Comparison of ENCODE assay signal across 1 cellular context in genomic region chr9:111661802-111662491, GRCh38.
TF ChIP-seq lines count a peak whose summit lies in the region.

No MANE protein-coding gene starts in this region.

TF ChIP-seq in SK-N-SH treated with all-trans-retinoic acid at 6 μM for 48 hours, 23 proteins besides CTCF, POLR2A, EP300 and RAD21 (continued from another document):
- TF ChIP-seq TSHZ2 (CRISPR knock-in tag; IDR thresholded peaks at IDR 0.05) = no peak
- no peak for TF ChIP-seq ARNTL (CRISPR knock-in tag; IDR thresholded peaks at IDR 0.05; ENCODE audit: borderline replicate concordance, low read depth)
- TF ChIP-seq GLIS3 (CRISPR knock-in tag; IDR thresholded peaks at IDR 0.05) = no peak
- TF ChIP-seq PPARA (CRISPR knock-in tag; IDR thresholded peaks at IDR 0.05; ENCODE audit: borderline replicate concordance) = no peak
- no peak for TF ChIP-seq BACH2 (CRISPR knock-in tag; IDR thresholded peaks at IDR 0.05; ENCODE audit: borderline replicate concordance)
- no peak for TF ChIP-seq ZFP3 (CRISPR knock-in tag; IDR thresholded peaks at IDR 0.05)
- no peak for TF ChIP-seq ZFP30 (CRISPR knock-in tag; IDR thresholded peaks at IDR 0.05)
